8 cellular contexts compared by ENCODE assay signal in the genomic region with DNA sequence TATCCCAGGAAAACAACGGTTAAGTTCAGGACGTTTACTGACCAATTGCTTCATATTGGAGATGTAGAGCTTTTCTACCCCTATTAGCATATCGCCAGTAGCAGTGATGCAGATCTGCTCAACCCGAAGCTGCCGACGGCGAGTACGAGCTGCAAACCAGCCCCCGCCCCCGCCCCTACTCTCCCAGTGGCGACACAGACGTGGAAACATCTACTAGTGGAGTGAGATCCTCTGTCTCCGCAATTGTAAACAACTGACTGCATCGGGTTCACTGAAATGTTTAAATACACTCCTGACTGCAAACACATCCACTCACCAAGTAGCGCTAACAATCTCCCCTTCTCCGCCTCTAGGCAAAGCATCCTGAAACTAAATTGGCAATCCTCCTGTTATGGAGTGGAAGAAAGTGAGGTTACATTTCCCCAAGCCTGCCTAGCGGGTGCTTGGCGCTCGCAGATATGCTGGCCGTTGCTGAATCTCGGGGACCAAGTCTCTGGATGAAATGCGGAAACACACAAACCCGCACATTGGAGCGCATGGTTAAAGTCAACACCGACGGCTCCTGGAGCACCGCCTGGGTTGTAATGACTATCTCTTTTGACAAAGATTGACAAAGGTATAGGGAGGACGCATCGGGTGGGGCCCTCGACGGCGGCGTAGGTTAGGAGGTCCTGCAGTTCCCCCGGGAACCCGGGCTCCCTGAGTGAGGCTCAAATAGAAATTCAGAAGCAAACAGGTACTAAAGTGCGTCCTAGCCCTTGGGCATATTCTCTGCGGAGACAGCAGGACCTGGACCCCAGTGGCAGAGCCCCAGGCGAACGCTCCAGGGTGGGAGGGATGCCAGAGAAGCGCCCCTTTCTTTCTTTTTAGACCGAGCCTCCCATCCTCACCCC.
DNase-seq lines count a peak whose midpoint lies in the region; ATAC-seq and TF ChIP-seq lines count a peak whose summit lies in the region.

No MANE protein-coding gene starts in this region.

- ATAC-seq in T-helper 17 cell: no peak
- no peak for ATAC-seq in esophagus mucosa

- no peak overlapping the region for H3K9ac ChIP-seq in iPS-18a (ENCODE audit: low read length)

- H3K36me3 ChIP-seq in iPS-18a (ENCODE audit: control insufficient read depth, low read depth, low read length) (no peaks in the 10 kb centered on the region), stomach (no peaks in the 10 kb centered on the region)

- no peak for TF ChIP-seq EP300 in stomach (IDR thresholded peaks at IDR 0.05)

- no peaks in the 10 kb centered on the region for H3K36me3 Mint-ChIP-seq in T-helper 17 cell (ENCODE audit: low read depth)

- H3K4me3 ChIP-seq in iPS-18a (ENCODE audit: low read length) (peak overlapping the region; percentile 65), stomach (peak overlapping the region; percentile 38 to 54 (median 48)), lower leg skin (ENCODE audit: low read depth, poor library complexity, severe bottlenecking) (no peak overlapping the region)

- H3K4me1 Mint-ChIP-seq in T-helper 17 cell: peaks cover 14% of the 10 kb centered on the region

- peaks cover 30% of the 10 kb centered on the region for H3K27me3 ChIP-seq in iPS-18a (ENCODE audit: control insufficient read depth, insufficient read depth, low read length)
- H3K27me3 ChIP-seq in stomach: peaks cover 0 to 39% (median 17%) of the 10 kb centered on the region in 3 donors

- peak overlapping the region; percentile 80 for H3K4me3 Mint-ChIP-seq in T-helper 17 cell

- WGBS in stomach, 5 donors: 1 to 35% (median 6%) methylated on average over 29 to 41 of the region's 41 CpGs
- 1 to 32% methylated on average over 29 to 41 of the region's 41 CpGs for WGBS in lower leg skin, 2 donors

- DNase-seq in activated CD4-positive, alpha-beta T cell treated with anti-CD3 and anti-CD28 coated beads for 48 hours: peak; percentile 1
- no peak for DNase-seq in activated CD4-positive, alpha-beta T cell treated with anti-CD3 and anti-CD28 coated beads, Interleukin-2, amount 50 U/mL, for 1 hour
- DNase-seq in T-helper 17 cell (no peak), stomach (no peak), lower leg skin (ENCODE audit: low spot score in 2 of 2) (no peak)
- no peak for DNase-seq in stimulated activated CD8-positive, alpha-beta memory T cell treated with anti-CD3 and anti-CD28 coated beads, Interleukin-4, amount 100 ng/mL, for 48 hours

- TF ChIP-seq POLR2A in stomach (IDR thresholded peaks at IDR 0.05) (no peak), lower leg skin (IDR thresholded peaks at IDR 0.05) (no peak)

- no peak overlapping the region for H3K27ac ChIP-seq in iPS-18a (ENCODE audit: low read length)
- peak overlapping the region in 2 of 5 donors; percentile 20 to 67 for H3K27ac ChIP-seq in stomach

- H3K9me3 ChIP-seq in T-helper 17 cell (ENCODE audit: control insufficient read depth, low read length, poor library complexity, severe bottlenecking): no peaks in the 10 kb centered on the region
- H3K9me3 ChIP-seq in iPS-18a (ENCODE audit: control insufficient read depth, low read depth, low read length): no peaks in the 10 kb centered on the region
- H3K9me3 ChIP-seq in stomach: peaks cover 0 to 8% (median 0%) of the 10 kb centered on the region in 4 donors

- TF ChIP-seq CTCF in stomach (IDR thresholded peaks at IDR 0.05) (no peak), lower leg skin (IDR thresholded peaks at IDR 0.05) (no peak)

- no peak overlapping the region for H3K27ac Mint-ChIP-seq in T-helper 17 cell

- intact Hi-C loops in stomach (cut with DNase I; ENCODE audit: low total_unique reads): no loop called here
- intact Hi-C loops in lower leg skin (cut with DNase I; ENCODE audit: low total_unique reads): no loop called here

- H3K27me3 Mint-ChIP-seq in T-helper 17 cell: peaks cover 35% of the 10 kb centered on the region

- peaks cover 8% of the 10 kb centered on the region for H3K4me1 ChIP-seq in iPS-18a (ENCODE audit: control insufficient read depth, low read depth, low read length)
- peaks cover 0 to 33% (median 26%) of the 10 kb centered on the region in 4 donors for H3K4me1 ChIP-seq in stomach
